Comparison of ENCODE assay signal across 20 cellular contexts in genomic region chr15:74210729-74211128, GRCh38. TPM values are rescaled to one million over a fixed set of nuclear protein-coding genes. Genes with fewer than 3 reads are reported as not detected.
"Had no signal": no experiment of that assay in that cellular context is flagged by ENCODE, and none has a peak within 500 bp of the region (broad histone marks: within the 10 kb centered on the region; RNA-seq: fewer than 3 reads in every experiment).

No MANE protein-coding gene starts in this region.

- ATAC-seq: activated CD8-positive, alpha-beta T cell treated with anti-CD3 and anti-CD28 coated beads for 36 hours; lower lobe of right lung; mucosa of descending colon; naive thymus-derived CD4-positive, alpha-beta T cell; stimulated activated naive B cell treated with anti-CD40 and anti-IgM and Interleukin-4, amounts not matched to agents 10 μg/mL and 1 μg/mL and 100 μg/mL, for 72 hours had no signal

- DNase-seq: activated B cell treated with CpG ODN at 0.5 μM for 24 hours; activated CD4-positive, alpha-beta T cell treated with anti-CD3 and anti-CD28 coated beads for 48 hours; activated CD8-positive, alpha-beta T cell treated with anti-CD3 and anti-CD28 coated beads for 36 hours; activated effector memory CD4-positive, alpha-beta T cell treated with anti-CD3 and anti-CD28 coated beads, Interleukin-2, amount 50 U/mL, for 16 hours; activated T-cell treated with anti-CD3 and anti-CD28 coated beads, Interleukin-2, amount 50 U/mL, for 48 hours; effector memory CD4-positive, alpha-beta T cell; left cardiac atrium; lower lobe of right lung; mucosa of descending colon; naive thymus-derived CD4-positive, alpha-beta T cell; nucleus accumbens; stimulated activated CD4-positive, alpha-beta T cell treated with anti-CD3 and anti-CD28 coated beads, Interleukin-2, amount 100 ng/mL, for 48 hours; stimulated activated naive B cell treated with anti-CD40 and anti-IgM and Interleukin-4, amounts not matched to agents 10 μg/mL and 1 μg/mL and 100 μg/mL, for 72 hours had no signal

- H3K27me3 ChIP-seq: adrenal gland, tibial nerve had no signal

- H3K4me1 Mint-ChIP-seq: activated B cell treated with CpG ODN at 0.5 μM for 24 hours; activated naive CD4-positive, alpha-beta T cell treated with anti-CD3 and anti-CD28 coated beads, Interleukin-2, amount 50 U/mL, for 24 hours; central memory CD8-positive, alpha-beta T cell; stimulated activated naive B cell treated with anti-CD40 and anti-IgM and Interleukin-4, amounts not matched to agents 10 μg/mL and 1 μg/mL and 100 μg/mL, for 72 hours had no signal

- H3K4me1 ChIP-seq: adrenal gland, foreskin keratinocyte, lower lobe of right lung, tibial nerve had no signal

- H3K9me3 ChIP-seq: adrenal gland, lower lobe of right lung, mucosa of descending colon had no signal

- H3K27ac Mint-ChIP-seq: activated B cell treated with CpG ODN at 0.5 μM for 24 hours; activated CD8-positive, alpha-beta T cell treated with anti-CD3 and anti-CD28 coated beads for 36 hours; activated naive CD4-positive, alpha-beta T cell treated with anti-CD3 and anti-CD28 coated beads, Interleukin-2, amount 50 U/mL, for 24 hours; dendritic cell treated with granulocyte-macrophage colony-stimulating factor and Interleukin-4, amounts not matched to agents 40 ng/mL and 50 ng/mL, for 4 days; naive thymus-derived CD4-positive, alpha-beta T cell; stimulated activated naive B cell treated with anti-CD40 and anti-IgM and Interleukin-4, amounts not matched to agents 10 μg/mL and 1 μg/mL and 100 μg/mL, for 72 hours; T-helper 1 cell treated with Interleukin-12 subunit alpha and Interleukin-12 subunit beta and Interleukin-4 antibody, amounts not matched to agents 30 μg/mL and 1 μg/mL, for 36 hours had no signal

- H3K4me3 ChIP-seq: adrenal gland, lower lobe of right lung, mucosa of descending colon, tibial nerve had no signal

- H3K36me3 ChIP-seq: adrenal gland, lower lobe of right lung, tibial nerve had no signal

- H3K4me3 Mint-ChIP-seq: activated B cell treated with CpG ODN at 0.5 μM for 24 hours; activated CD8-positive, alpha-beta T cell treated with anti-CD3 and anti-CD28 coated beads for 36 hours; activated naive CD4-positive, alpha-beta T cell treated with anti-CD3 and anti-CD28 coated beads, Interleukin-2, amount 50 U/mL, for 24 hours; central memory CD8-positive, alpha-beta T cell; dendritic cell treated with granulocyte-macrophage colony-stimulating factor and Interleukin-4, amounts not matched to agents 40 ng/mL and 50 ng/mL, for 4 days; naive thymus-derived CD4-positive, alpha-beta T cell; stimulated activated naive B cell treated with anti-CD40 and anti-IgM and Interleukin-4, amounts not matched to agents 10 μg/mL and 1 μg/mL and 100 μg/mL, for 72 hours; T-helper 1 cell treated with Interleukin-12 subunit alpha and Interleukin-12 subunit beta and Interleukin-4 antibody, amounts not matched to agents 30 μg/mL and 1 μg/mL, for 36 hours had no signal

- H3K27ac ChIP-seq: adrenal gland, foreskin keratinocyte, lower lobe of right lung, tibial nerve had no signal

- H3K9me3 Mint-ChIP-seq: activated CD8-positive, alpha-beta T cell treated with anti-CD3 and anti-CD28 coated beads for 36 hours; activated naive CD4-positive, alpha-beta T cell treated with anti-CD3 and anti-CD28 coated beads, Interleukin-2, amount 50 U/mL, for 24 hours; central memory CD8-positive, alpha-beta T cell; dendritic cell treated with granulocyte-macrophage colony-stimulating factor and Interleukin-4, amounts not matched to agents 40 ng/mL and 50 ng/mL, for 4 days; stimulated activated naive B cell treated with anti-CD40 and anti-IgM and Interleukin-4, amounts not matched to agents 10 μg/mL and 1 μg/mL and 100 μg/mL, for 72 hours; T-helper 1 cell treated with Interleukin-12 subunit alpha and Interleukin-12 subunit beta and Interleukin-4 antibody, amounts not matched to agents 30 μg/mL and 1 μg/mL, for 36 hours had no signal

- H3K36me3 Mint-ChIP-seq: activated naive CD4-positive, alpha-beta T cell treated with anti-CD3 and anti-CD28 coated beads, Interleukin-2, amount 50 U/mL, for 24 hours had no signal

RNA-seq across cellular contexts. Expression of gene STRA6, which starts 8.1 kb away (rescaled TPM):
- polyA plus RNA-seq: foreskin keratinocyte; naive thymus-derived CD4-positive, alpha-beta T cell had no signal

RNA-seq across cellular contexts. Expression of gene CCDC33, which starts 25.4 kb away (rescaled TPM):
- polyA plus RNA-seq: foreskin keratinocyte; naive thymus-derived CD4-positive, alpha-beta T cell had no signal

RNA-seq across cellular contexts. Expression of gene ISLR, which starts 37.2 kb away (rescaled TPM):
- polyA plus RNA-seq: foreskin keratinocyte; naive thymus-derived CD4-positive, alpha-beta T cell had no signal
